In genomic region chr5:83955916-83956315, GRCh38 we compare ENCODE assay signal across 11 cellular contexts.
DNase-seq lines count a peak whose midpoint lies in the region; TF ChIP-seq lines count a peak whose summit lies in the region.
"Had no signal": no experiment of that assay in that cellular context is flagged by ENCODE, and none has a peak within 500 bp of the region (broad histone marks: within the 10 kb centered on the region; RNA-seq: fewer than 3 reads in every experiment).

No MANE protein-coding gene starts in this region.

- peaks cover 0 to 4% (median 0%) of the 10 kb centered on the region in 4 donors for H3K4me1 ChIP-seq in sigmoid colon
- H3K4me1 ChIP-seq: right lobe of liver had no signal

- H3K36me3 ChIP-seq in sigmoid colon, result no peaks in the 10 kb centered on the region
- H3K36me3 ChIP-seq: right lobe of liver had no signal

- intact Hi-C loops in sigmoid colon (cut with DNase I), result no loop called here

- WGBS in sigmoid colon, 2 donors, result 91 to 92% methylated on average over 1 of the region's 1 CpG

- no peak overlapping the region for H3K27ac ChIP-seq in sigmoid colon
- H3K27ac ChIP-seq: right lobe of liver had no signal

- no peak for TF ChIP-seq POLR2A in sigmoid colon (IDR thresholded peaks at IDR 0.05)

- no peaks in the 10 kb centered on the region for H3K27me3 ChIP-seq in sigmoid colon
- H3K27me3 ChIP-seq: right lobe of liver had no signal

- DNase-seq in H4 (ENCODE audit: low spot score) (peak; percentile 61), OCI-M1 (lab: John Stamatoyannopoulos, UW) (peak; percentile 21), epithelial cell of esophagus (ENCODE audit: low read depth) (peak; percentile 41), renal cortical epithelial cell (ENCODE audit: low read depth) (peak; percentile 25), NCI-H524 treated with DMSO at 0.1 percent for 48 hours (lab: John Stamatoyannopoulos, UW) (no peak), sigmoid colon (no peak)
- DNase-seq in effector CD8-positive, alpha-beta T cell (lab: John Stamatoyannopoulos, UW), result no peak
- DNase-seq in activated T-cell treated with anti-CD3 and anti-CD28 coated beads, Interleukin-2, amount 50 U/mL, for 1 hour, result no peak
- DNase-seq: activated CD8-positive, alpha-beta memory T cell treated with anti-CD3 and anti-CD28 coated beads, Interleukin-2, amount 50 U/mL, for 48 hours; NCI-H1417 treated with DMSO at 0.1 percent for 48 hours; right lobe of liver had no signal

- no peak for TF ChIP-seq EP300 in sigmoid colon (IDR thresholded peaks at IDR 0.05)

- H3K9me3 ChIP-seq in sigmoid colon, result no peaks in the 10 kb centered on the region
- H3K9me3 ChIP-seq: right lobe of liver had no signal

- no peak for TF ChIP-seq CTCF in epithelial cell of esophagus (IDR thresholded peaks at IDR 0.05; ENCODE audit: insufficient read depth, low read depth, low read length, missing control alignments)
- no peak for TF ChIP-seq CTCF in sigmoid colon (IDR thresholded peaks at IDR 0.05)

- no peak overlapping the region for H3K4me3 ChIP-seq in epithelial cell of esophagus (ENCODE audit: low read length)
- H3K4me3 ChIP-seq in sigmoid colon, result no peak overlapping the region
- H3K4me3 ChIP-seq: right lobe of liver had no signal

Comparison
In these comparisons a context has a peak if more than half of its experiments do, and no peak if none do; other contexts are left out.
1. DNase-seq: peak in H4 (single experiment), OCI-M1 (single experiment), epithelial cell of esophagus (single experiment) and renal cortical epithelial cell (single experiment); none in effector CD8-positive, alpha-beta T cell (single experiment), NCI-H524 treated with DMSO at 0.1 percent for 48 hours (single experiment), activated T-cell treated with anti-CD3 and anti-CD28 coated beads, Interleukin-2, amount 50 U/mL, for 1 hour (single experiment) and sigmoid colon (single experiment).